Comparison of ENCODE assay signal across 8 cellular contexts in genomic region chr20:33666293-33667244, GRCh38. TPM values are rescaled to one million over a fixed set of nuclear protein-coding genes. Genes with fewer than 3 reads are reported as not detected.
DNase-seq lines count a peak whose midpoint lies in the region; ATAC-seq and TF ChIP-seq lines count a peak whose summit lies in the region.

Gene ACTL10, plus strand, starts transcription at chr20:33666943. Its CDS starts 555 bp downstream, at chr20:33667498.

- H3K4me1 ChIP-seq in OCI-LY7 (ENCODE audit: insufficient read depth, low read length, poor library complexity, severe bottlenecking) (peaks cover 64% of the 10 kb centered on the region), esophagus (ENCODE audit: control insufficient read depth in 2 of 2, insufficient read depth in 2 of 2, low read length in 1 of 2) (peaks cover 2 to 25% of the 10 kb centered on the region in 2 donors)

- H3K4me3 Mint-ChIP-seq in activated T-cell treated with anti-CD3 and anti-CD28 coated beads, Interleukin-2, amount 50 U/mL, for 4 hours = peak within 1 kb of the TSS; percentile 87

- H3K9me2 ChIP-seq in OCI-LY7 (ENCODE audit: insufficient read depth, low read length) = no peaks in the 10 kb centered on the region

- H3K36me3 ChIP-seq in OCI-LY7 (ENCODE audit: insufficient read depth, low read length) = peaks cover 29% of the 10 kb centered on the region; the same call in 1 of the 2 replicates
- peaks cover 0 to 2% of the 10 kb centered on the region in 2 donors for H3K36me3 ChIP-seq in esophagus (ENCODE audit: control insufficient read depth in 2 of 2, insufficient read depth in 2 of 2, low read length in 1 of 2)

- no TSS peak for BruUV-seq in OCI-LY7 (replicated peaks; lab: Mats Ljungman, UMichigan)

- H4K20me1 ChIP-seq in OCI-LY7 (ENCODE audit: insufficient read depth, low read length) = 0 out of 2 replicates have a peak, but pooled peaks cover 5% of the 10 kb centered on the region

- ATAC-seq in GM19351 (IDR thresholded peaks at IDR 0.05; ENCODE audit: unreplicated experiment) (peak; percentile 66), HG03521 (IDR thresholded peaks at IDR 0.05; ENCODE audit: unreplicated experiment) (peak; percentile 66)
- ATAC-seq in activated T-cell treated with anti-CD3 and anti-CD28 coated beads, Interleukin-2, amount 50 U/mL, for 4 hours = peak; percentile 45 to 47

- WGBS in esophagus, 2 donors = 2% methylated on average over 50 of the region's 50 CpGs

- DNase-seq in CD1c-positive myeloid dendritic cell (ENCODE audit: extremely low spot score) (peak; percentile 98), OCI-LY7 (ENCODE audit: low spot score) (peak; percentile 94), mucosa of gallbladder (ENCODE audit: low spot score) (peak; percentile 98)
- peak; percentile 71 for DNase-seq in activated T-cell treated with anti-CD3 and anti-CD28 coated beads, Interleukin-2, amount 50 U/mL, for 4 hours
- peak; percentile 80 for DNase-seq in stimulated activated CD8-positive, alpha-beta memory T cell treated with anti-CD3 and anti-CD28 coated beads, Interleukin-4, amount 100 ng/mL, for 24 hours (ENCODE audit: low read depth)

- TF ChIP-seq CTCF in OCI-LY7 (conservative IDR thresholded peaks at IDR 0.05; ENCODE audit: low read length) = no peak

- peak within 1 kb of the TSS; percentile 65; the same call in 1 of the 2 replicates for H2AFZ ChIP-seq in OCI-LY7 (ENCODE audit: low read length)

- H3K27ac ChIP-seq in OCI-LY7 (ENCODE audit: low read depth, low read length, poor library complexity, severe bottlenecking) (peak within 1 kb of the TSS; percentile 79), esophagus (ENCODE audit: low read depth in 2 of 2, low read length in 1 of 2) (peak within 1 kb of the TSS; percentile 85 to 94)

- H3K4me3 ChIP-seq in OCI-LY7 (ENCODE audit: low read depth, low read length, poor library complexity, severe bottlenecking) (peak within 1 kb of the TSS; percentile 77), esophagus (ENCODE audit: low read depth in 1 of 2, low read length in 2 of 2) (peak within 1 kb of the TSS; percentile 43 to 69)

- H3K27me3 ChIP-seq in esophagus (ENCODE audit: control insufficient read depth in 1 of 2, insufficient read depth in 2 of 2, low read length in 2 of 2) = no peaks in the 10 kb centered on the region

- H3K9me3 Mint-ChIP-seq in activated T-cell treated with anti-CD3 and anti-CD28 coated beads, Interleukin-2, amount 50 U/mL, for 4 hours = no peaks in the 10 kb centered on the region

- no peaks in the 10 kb centered on the region for H3K9me3 ChIP-seq in OCI-LY7 (ENCODE audit: low read length)
- no peaks in the 10 kb centered on the region for H3K9me3 ChIP-seq in esophagus (ENCODE audit: control insufficient read depth in 2 of 2, insufficient read depth in 1 of 2, low read depth in 1 of 2, low read length in 1 of 2)

- intact Hi-C loops in OCI-LY7 (cut with micrococcal nuclease; ENCODE audit: unreplicated experiment) = loop anchor here (1.0 to 5.0 kb wide), 4 partner anchors 19 to 264 kb away; partner anchors contain the start of genes CDK5RAP1 and ZNF341

- peak within 1 kb of the TSS; percentile 93 for H3K4me2 ChIP-seq in OCI-LY7 (ENCODE audit: low read length)

- POLR2A ChIA-PET in OCI-LY7 (lab: Charles Lee) = interaction anchor here (0.5 to 1.8 kb wide), 10 partner anchors 13 to 1480 kb away, joined by 3 to 6 read pairs (median 4); partner anchors contain the start of gene SNTA1

- peaks cover 5% of the 10 kb centered on the region; the same call in 1 of the 2 replicates for H3K79me2 ChIP-seq in OCI-LY7 (ENCODE audit: insufficient read depth, low read depth, low read length)

- CTCF ChIA-PET in OCI-LY7 (lab: Charles Lee; ENCODE audit: unreplicated experiment) = interaction anchor here (0.9 to 2.9 kb wide), 2 partner anchors 14 to 220 kb away, joined by 3 to 16 read pairs; no protein-coding TSS in a partner anchor

- no peaks in the 10 kb centered on the region for H3K36me3 Mint-ChIP-seq in activated T-cell treated with anti-CD3 and anti-CD28 coated beads, Interleukin-2, amount 50 U/mL, for 4 hours (ENCODE audit: insufficient read depth)

- peaks cover 30% of the 10 kb centered on the region for H3K4me1 Mint-ChIP-seq in activated T-cell treated with anti-CD3 and anti-CD28 coated beads, Interleukin-2, amount 50 U/mL, for 4 hours (ENCODE audit: low read depth)

- H3K27me3 Mint-ChIP-seq in activated T-cell treated with anti-CD3 and anti-CD28 coated beads, Interleukin-2, amount 50 U/mL, for 4 hours (ENCODE audit: low read depth) = no peaks in the 10 kb centered on the region

RNA-seq across cellular contexts. Expression of gene ACTL10, which starts in this region (rescaled TPM):
- 7.4 and 11.7 TPM in 2 replicates for total RNA-seq in OCI-LY7 (2014; rRNA removed; shearing (Covaris generic))
- 5.1 and 5.6 TPM in 2 replicates for total RNA-seq in OCI-LY7 (2022)
- 1 to 10 TPM; 5.0 to 7.6 (median 6.9) TPM for total RNA-seq in activated T-cell treated with anti-CD3 and anti-CD28 coated beads, Interleukin-2, amount 50 U/mL, for 4 hours
- polyA plus RNA-seq in esophagus = 1 to 10 TPM; 1.4 to 2.8 TPM
- 4.8 TPM for total RNA-seq in mucosa of gallbladder

Comparison
In these comparisons a context has a peak if more than half of its experiments do, and no peak if none do; other contexts are left out.
1. Peak in every context shown above with its lines: DNase-seq, ATAC-seq, H3K4me3 ChIP-seq and H3K27ac ChIP-seq.